In genomic region chr2:42573256-42573655, GRCh38 we compare ENCODE assay signal across 1 cellular context.
TF ChIP-seq lines count a peak whose summit lies in the region.

No MANE protein-coding gene starts in this region.

TF ChIP-seq in WTC11, 78 proteins besides CTCF, POLR2A, EP300 and RAD21 (continued from another document):
- no peak for TF ChIP-seq ZNF532 (CRISPR knock-in tag; IDR thresholded peaks at IDR 0.05; ENCODE audit: borderline replicate concordance)
- no peak for TF ChIP-seq IRF1 (CRISPR knock-in tag; IDR thresholded peaks at IDR 0.05)
- TF ChIP-seq FOXP1 (CRISPR knock-in tag; IDR thresholded peaks at IDR 0.05; ENCODE audit: borderline replicate concordance), result no peak
- TF ChIP-seq MLX (CRISPR knock-in tag; IDR thresholded peaks at IDR 0.05), result no peak
- TF ChIP-seq E2F5 (CRISPR knock-in tag; IDR thresholded peaks at IDR 0.05), result no peak
- no peak for TF ChIP-seq CREB1 (CRISPR knock-in tag; IDR thresholded peaks at IDR 0.05)
- no peak for TF ChIP-seq ZNF425 (CRISPR knock-in tag; conservative IDR thresholded peaks at IDR 0.05)
- TF ChIP-seq ERG (CRISPR knock-in tag; IDR thresholded peaks at IDR 0.05), result no peak
- no peak for TF ChIP-seq ZNF671 (CRISPR knock-in tag; IDR thresholded peaks at IDR 0.05)
- no peak for TF ChIP-seq TEAD4 (CRISPR knock-in tag; IDR thresholded peaks at IDR 0.05)
- TF ChIP-seq GRHL2 (CRISPR knock-in tag; IDR thresholded peaks at IDR 0.05; ENCODE audit: insufficient replicate concordance, severe bottlenecking), result no peak
- TF ChIP-seq ZNF317 (CRISPR knock-in tag; IDR thresholded peaks at IDR 0.05; ENCODE audit: borderline replicate concordance, low read depth), result no peak
- TF ChIP-seq NFE2L1 (CRISPR knock-in tag; IDR thresholded peaks at IDR 0.05), result no peak
- TF ChIP-seq TP53 (CRISPR knock-in tag; IDR thresholded peaks at IDR 0.05), result no peak
